ENCODE assay signal across 9 cellular contexts in genomic region chr10:119538632-119539358, GRCh38. TPM values are rescaled to one million over a fixed set of nuclear protein-coding genes. Genes with fewer than 3 reads are reported as not detected.
A peak's percentile ranks its signal among the peaks of the same experiment; 100 is the strongest.
DNase-seq lines count a peak whose midpoint lies in the region; ATAC-seq, FAIRE-seq and TF ChIP-seq lines count a peak whose summit lies in the region.
"Had no signal": no experiment of that assay in that cellular context is flagged by ENCODE, and none has a peak within 500 bp of the region (broad histone marks: within the 10 kb centered on the region; RNA-seq: fewer than 3 reads in every experiment).

No MANE protein-coding gene starts in this region.

- in situ Hi-C loops in brain microvascular endothelial cell (cut with HindIII; ENCODE audit: low pct_ligation_motif_present, low sequenced_read_pairs): no loop called here

- no peak overlapping the region for H3K27ac ChIP-seq in brain microvascular endothelial cell

- H3K27me3 Mint-ChIP-seq in T-helper 2 cell treated with Interferon-gamma antibody and Interleukin-4, amounts not matched to agents 5 μg/mL and 100 μg/mL, for 36 hours (ENCODE audit: low read depth): no peaks in the 10 kb centered on the region

- no peak for TF ChIP-seq POLR2A in GM12891 (IDR thresholded peaks at IDR 0.05; ENCODE audit: low read depth, low read length)

- ATAC-seq in GM21737 (IDR thresholded peaks at IDR 0.05; ENCODE audit: unreplicated experiment) (no peak), HG02642 (IDR thresholded peaks at IDR 0.05; ENCODE audit: poor library complexity, unreplicated experiment) (no peak)

- DNase-seq in GM12891 (ENCODE audit: insufficient read length, low spot score) (no peak), brain microvascular endothelial cell (no peak), NCI-H1092 treated with DMSO at 0.1 percent for 48 hours (lab: John Stamatoyannopoulos, UW) (no peak)
- DNase-seq in T-helper 2 cell treated with Interferon-gamma antibody and Interleukin-4, amounts not matched to agents 5 μg/mL and 100 μg/mL, for 36 hours (ENCODE audit: low spot score): peak; percentile 62
- DNase-seq in stimulated activated CD4-positive, alpha-beta T cell treated with anti-CD3 and anti-CD28 coated beads, Interleukin-4, amount 100 ng/mL, for 24 hours: peak; percentile 57
- DNase-seq in activated CD4-positive, CD25-positive, alpha-beta regulatory T cell (lab: John Stamatoyannopoulos, UW): no peak
- DNase-seq: midbrain had no signal

- H3K4me1 Mint-ChIP-seq in T-helper 2 cell treated with Interferon-gamma antibody and Interleukin-4, amounts not matched to agents 5 μg/mL and 100 μg/mL, for 36 hours (ENCODE audit: low read depth): peaks cover 64% of the 10 kb centered on the region

- H3K36me3 Mint-ChIP-seq in T-helper 2 cell treated with Interferon-gamma antibody and Interleukin-4, amounts not matched to agents 5 μg/mL and 100 μg/mL, for 36 hours (ENCODE audit: low read depth): peaks cover 31% of the 10 kb centered on the region

- peak; percentile 54 for FAIRE-seq in GM12891 (lab: Jason Lieb, UNC)

- TF ChIP-seq CTCF in brain microvascular endothelial cell (IDR thresholded peaks at IDR 0.05; ENCODE audit: low read depth, low read length, missing control alignments): peak; percentile 23

- H3K27me3 ChIP-seq in brain microvascular endothelial cell (replicated peaks): no peaks in the 10 kb centered on the region

- peak overlapping the region; percentile 84 for H3K4me3 Mint-ChIP-seq in T-helper 2 cell treated with Interferon-gamma antibody and Interleukin-4, amounts not matched to agents 5 μg/mL and 100 μg/mL, for 36 hours

- no peaks in the 10 kb centered on the region for H3K9me3 Mint-ChIP-seq in T-helper 2 cell treated with Interferon-gamma antibody and Interleukin-4, amounts not matched to agents 5 μg/mL and 100 μg/mL, for 36 hours

- no peaks in the 10 kb centered on the region for H3K36me3 ChIP-seq in brain microvascular endothelial cell (replicated peaks)

- H3K27ac Mint-ChIP-seq in T-helper 2 cell treated with Interferon-gamma antibody and Interleukin-4, amounts not matched to agents 5 μg/mL and 100 μg/mL, for 36 hours: peak overlapping the region; percentile 78

- no peak overlapping the region for H3K4me3 ChIP-seq in brain microvascular endothelial cell (ENCODE audit: low read depth, low read length)

TF ChIP-seq in GM12891, 5 proteins besides CTCF, POLR2A, EP300 and RAD21:
- TF ChIP-seq TAF1 (IDR thresholded peaks at IDR 0.05; ENCODE audit: low read depth, low read length) (no peak), POU2F2 (IDR thresholded peaks at IDR 0.05; ENCODE audit: low read depth, low read length) (no peak), POLR2AphosphoS5 (IDR thresholded peaks at IDR 0.05; ENCODE audit: low read depth, low read length) (no peak), PAX5 (IDR thresholded peaks at IDR 0.05; ENCODE audit: insufficient read depth, low read length, severe bottlenecking) (no peak), SPI1 (IDR thresholded peaks at IDR 0.05; ENCODE audit: low read depth, low read length) (no peak)

RNA-seq across cellular contexts. Expression of gene RGS10, which starts 3.7 kb away (rescaled TPM):
- 293 TPM for polyA plus RNA-seq in GM12891 (2012; ENCODE audit: low read depth, missing spikeins)

RNA-seq across cellular contexts. Expression of gene TIAL1, which starts 58.0 kb away (rescaled TPM):
- polyA plus RNA-seq in GM12891 (2012; ENCODE audit: low read depth, missing spikeins): 75.6 TPM

Comparison
In these comparisons a context has a peak if more than half of its experiments do, and no peak if none do; other contexts are left out.
1. DNase-seq: peak in T-helper 2 cell treated with Interferon-gamma antibody and Interleukin-4, amounts not matched to agents 5 μg/mL and 100 μg/mL, for 36 hours (single experiment) and stimulated activated CD4-positive, alpha-beta T cell treated with anti-CD3 and anti-CD28 coated beads, Interleukin-4, amount 100 ng/mL, for 24 hours (single experiment); none in GM12891 (single experiment), brain microvascular endothelial cell (single experiment), NCI-H1092 treated with DMSO at 0.1 percent for 48 hours (single experiment) and activated CD4-positive, CD25-positive, alpha-beta regulatory T cell (0 of 4).